In the genomic region with DNA sequence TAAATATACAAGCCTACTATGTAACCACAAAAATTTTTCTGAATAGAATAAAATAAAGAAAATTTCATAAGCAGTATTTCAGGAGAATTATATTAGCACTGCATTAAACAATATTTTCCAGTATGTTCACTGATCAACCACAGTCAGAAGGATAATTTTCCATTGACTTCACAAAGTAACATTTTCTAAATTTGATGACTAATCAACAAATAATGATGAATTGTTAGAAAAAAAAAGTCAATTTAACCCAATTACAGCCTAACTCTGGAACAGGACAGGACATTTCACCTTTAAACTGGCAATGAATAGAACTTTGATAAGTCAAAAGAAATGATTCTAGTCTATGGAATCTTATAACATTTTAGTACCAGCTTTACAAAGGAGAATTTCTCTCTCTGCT, we compare ENCODE assay signal across 34 cellular contexts.
DNase-seq lines count a peak whose midpoint lies in the region; ATAC-seq, FAIRE-seq and TF ChIP-seq lines count a peak whose summit lies in the region.
"Had no signal": no experiment of that assay in that cellular context is flagged by ENCODE, and none has a peak within 500 bp of the region (broad histone marks: within the 10 kb centered on the region; RNA-seq: fewer than 3 reads in every experiment).

No MANE protein-coding gene starts in this region.

- H4K5ac ChIP-seq in IMR-90 (ENCODE audit: low read depth, low read length) = no peak overlapping the region

- H2BK20ac ChIP-seq in IMR-90 (ENCODE audit: low read depth, low read length) = no peak overlapping the region

- H3K27me3 ChIP-seq in HepG2 (ENCODE audit: control insufficient read depth in 1 of 2, insufficient read depth in 2 of 2, low read length in 2 of 2) (no peaks in the 10 kb centered on the region), right lobe of liver (no peaks in the 10 kb centered on the region), IMR-90 (ENCODE audit: control insufficient read depth, insufficient read depth, low read length) (no peaks in the 10 kb centered on the region), K562 (ENCODE audit: control insufficient read depth in 2 of 2, insufficient read depth in 2 of 2, low read length in 2 of 2) (no peaks in the 10 kb centered on the region)
- H3K27me3 ChIP-seq: BE2C; BLaER1; BLaER1 treated with 17β-estradiol and CSF1 and Interleukin-3, amounts not matched to agents 10 nM and 100 nM had no signal

- dilution Hi-C loops in IMR-90 (cut with HindIII; ENCODE audit: low sequenced_read_pairs, unreplicated experiment) = no loop called here

- in situ Hi-C loops in HepG2 (cut with HindIII; ENCODE audit: extremely low pct_ligation_motif_present, low pct_unique_long_range_greater_than_20kb) = no loop called here
- in situ Hi-C loops in IMR-90 (cut with MboI; ENCODE audit: low sequenced_read_pairs) = no loop called here
- in situ Hi-C loops in K562 (cut with MboI) = no loop called here

- no peak overlapping the region for H3K4me2 ChIP-seq in HepG2 (ENCODE audit: low read depth, low read length)
- H3K4me2 ChIP-seq in A549 = no peak overlapping the region
- no peak overlapping the region for H3K4me2 ChIP-seq in IMR-90 (ENCODE audit: low read depth, low read length)
- H3K4me2 ChIP-seq in K562 (ENCODE audit: insufficient read depth, low read length) = no peak overlapping the region
- H3K4me2 ChIP-seq: BLaER1; BLaER1 treated with 17β-estradiol and CSF1 and Interleukin-3, amounts not matched to agents 10 nM and 100 nM had no signal

- POLR2A ChIA-PET in HepG2 (lab: Yijun Ruan, JAX) (no interaction called here), A549 (lab: Yijun Ruan, JAX) (no interaction called here), IMR-90 (lab: Charles Lee; ENCODE audit: unreplicated experiment) (no interaction called here), K562 (lab: Yijun Ruan, JAX) (no interaction called here)

- no TSS peak for BruUV-seq in HepG2 (replicated peaks; lab: Mats Ljungman, UMichigan)
- no TSS peak for BruUV-seq in IMR-90 (replicated peaks; lab: Mats Ljungman, UMichigan)
- BruUV-seq in K562 (replicated peaks; lab: Mats Ljungman, UMichigan) = no TSS peak

- no peak overlapping the region for H2BK120ac ChIP-seq in IMR-90 (ENCODE audit: low read depth, low read length)

- TF ChIP-seq EP300 in HepG2 (IDR thresholded peaks at IDR 0.05; ENCODE audit: low read depth in 2 of 2, low read length in 2 of 2) (no peak), HepG2 (CRISPR knock-in tag; IDR thresholded peaks at IDR 0.05; ENCODE audit: borderline replicate concordance) (no peak), A549 (IDR thresholded peaks at IDR 0.05) (no peak), K562 (IDR thresholded peaks at IDR 0.05; ENCODE audit: low read length) (no peak)

- TF ChIP-seq POLR2A in HepG2 (IDR thresholded peaks at IDR 0.05; ENCODE audit: insufficient read depth in 1 of 2, low read depth in 2 of 2, low read length in 2 of 2) (no peak), right lobe of liver (IDR thresholded peaks at IDR 0.05) (no peak), A549 (IDR thresholded peaks at IDR 0.05; ENCODE audit: low read length) (no peak), IMR-90 (IDR thresholded peaks at IDR 0.05; ENCODE audit: low read depth, low read length) (no peak), K562 (conservative IDR thresholded peaks at IDR 0.05) (no peak)

- DNase-seq in HepG2 (ENCODE audit: low spot score) = no peak
- DNase-seq in right lobe of liver = no peak
- DNase-seq in A549 (ENCODE audit: low read depth in 1 of 2, low spot score in 1 of 2) = no peak
- no peak for DNase-seq in IMR-90
- no peak for DNase-seq in K562 (ENCODE audit: extremely low read depth in 1 of 4, low spot score in 3 of 4)
- DNase-seq: 8988T; ACHN; AML-193; BE2C; C1 segment of cervical spinal cord; Caco-2; Calu3; CD4-positive, alpha-beta memory T cell; CD4-positive, alpha-beta T cell; CD4-positive, CD25-positive, alpha-beta regulatory T cell; CD8-positive, alpha-beta memory T cell; CD8-positive, alpha-beta T cell; COR-L47; DMS 273 treated with DMSO at 0.1 percent for 48 hours; DMS153; DMS53; DMS79; DMS79 treated with DMSO at 0.1 percent for 48 hours; DND-41; EL had no signal

- H3K9me1 ChIP-seq in IMR-90 (ENCODE audit: insufficient read depth, low read length) (no peaks in the 10 kb centered on the region), K562 (ENCODE audit: control insufficient read depth, insufficient read depth, low read length) (no peaks in the 10 kb centered on the region)

- H4K8ac ChIP-seq in IMR-90 (ENCODE audit: low read depth in 2 of 2, low read length in 2 of 2) = no peak overlapping the region

- no peak overlapping the region for H2AFZ ChIP-seq in HepG2 (ENCODE audit: low read length)
- H2AFZ ChIP-seq in IMR-90 (replicated peaks; ENCODE audit: low read length, poor library complexity) = no peak overlapping the region
- no peak overlapping the region for H2AFZ ChIP-seq in K562 (ENCODE audit: low read depth, low read length)

- no peak overlapping the region for H3K27ac ChIP-seq in HepG2 (ENCODE audit: extremely low read length, insufficient read depth, low read length)
- no peak overlapping the region for H3K27ac ChIP-seq in right lobe of liver
- H3K27ac ChIP-seq in A549 = no peak overlapping the region
- H3K27ac ChIP-seq in IMR-90 (ENCODE audit: insufficient read depth, low read length) = no peak overlapping the region
- no peak overlapping the region for H3K27ac ChIP-seq in K562 (ENCODE audit: extremely low read depth, low read depth, low read length)
- H3K27ac ChIP-seq: 22Rv1; BLaER1; BLaER1 treated with 17β-estradiol and CSF1 and Interleukin-3, amounts not matched to agents 10 nM and 100 nM; C4-2B had no signal

- intact Hi-C loops in HepG2 (cut with micrococcal nuclease; ENCODE audit: unreplicated experiment) (no loop called here), right lobe of liver (cut with DNase I) (no loop called here), IMR-90 (cut with micrococcal nuclease) (no loop called here), K562 (cut with micrococcal nuclease) (no loop called here)

- no peak overlapping the region for H3K56ac ChIP-seq in IMR-90 (ENCODE audit: extremely low read depth, insufficient read depth, low read length)

- H3K4ac ChIP-seq in IMR-90 (ENCODE audit: low read depth, low read length) = no peak overlapping the region

- no peaks in the 10 kb centered on the region for H3K79me1 ChIP-seq in IMR-90 (ENCODE audit: low read depth in 1 of 2, low read length in 2 of 2)

- ATAC-seq in HepG2 (no peak), right lobe of liver (no peak), A549 (no peak), IMR-90 (ENCODE audit: low read depth) (no peak), K562 (no peak), HG03135 (IDR thresholded peaks at IDR 0.05; ENCODE audit: unreplicated experiment) (no peak), GM21619 (IDR thresholded peaks at IDR 0.05; ENCODE audit: unreplicated experiment) (no peak), HG02981 (IDR thresholded peaks at IDR 0.05; ENCODE audit: unreplicated experiment) (no peak)
- ATAC-seq: CD8-positive, alpha-beta T cell had no signal

- no peak overlapping the region for H3K14ac ChIP-seq in IMR-90 (replicated peaks; ENCODE audit: low read depth, low read length)

- H3K79me2 ChIP-seq in HepG2 (ENCODE audit: insufficient read depth, low read length) = no peaks in the 10 kb centered on the region
- no peaks in the 10 kb centered on the region for H3K79me2 ChIP-seq in K562 (ENCODE audit: control insufficient read depth, insufficient read depth, low read length)

- H3K36me3 ChIP-seq in HepG2 (replicated peaks in 1 of 2; ENCODE audit: control insufficient read depth in 1 of 2, insufficient read depth in 2 of 2, low read length in 2 of 2) = no peaks in the 10 kb centered on the region
- no peaks in the 10 kb centered on the region for H3K36me3 ChIP-seq in right lobe of liver
- H3K36me3 ChIP-seq in IMR-90 (ENCODE audit: control insufficient read depth, insufficient read depth, low read length) = no peaks in the 10 kb centered on the region
- no peaks in the 10 kb centered on the region for H3K36me3 ChIP-seq in K562 (ENCODE audit: control insufficient read depth, insufficient read depth, low read length)
- H3K36me3 ChIP-seq: BE2C; BLaER1; BLaER1 treated with 17β-estradiol and CSF1 and Interleukin-3, amounts not matched to agents 10 nM and 100 nM had no signal

- H3K9ac ChIP-seq in HepG2 (ENCODE audit: insufficient read depth, low read depth, low read length) = no peak overlapping the region
- H3K9ac ChIP-seq in IMR-90 (ENCODE audit: low read depth, low read length) = no peak overlapping the region
- no peak overlapping the region for H3K9ac ChIP-seq in K562 (ENCODE audit: insufficient read depth in 1 of 2, low read depth in 2 of 2, low read length in 2 of 2)
- H3K9ac ChIP-seq: BLaER1; BLaER1 treated with 17β-estradiol and CSF1 and Interleukin-3, amounts not matched to agents 10 nM and 100 nM had no signal

- no peak overlapping the region for H2BK5ac ChIP-seq in IMR-90 (ENCODE audit: low read depth, low read length, poor library complexity, severe bottlenecking)

- H4K91ac ChIP-seq in IMR-90 (ENCODE audit: insufficient read depth, low read depth, low read length) = no peak overlapping the region

- TF ChIP-seq CTCF in HepG2 (CRISPR knock-in tag; IDR thresholded peaks at IDR 0.05) (no peak), right lobe of liver (IDR thresholded peaks at IDR 0.05) (no peak), A549 (IDR thresholded peaks at IDR 0.05) (no peak), IMR-90 (conservative IDR thresholded peaks at IDR 0.05; ENCODE audit: low read depth, low read length) (no peak), K562 (IDR thresholded peaks at IDR 0.05 in 2 of 3, conservative IDR thresholded peaks at IDR 0.05 in 1 of 3; ENCODE audit: insufficient read depth in 2 of 3, low read depth in 1 of 3, low read length in 3 of 3) (no peak)

- H3K18ac ChIP-seq in IMR-90 (ENCODE audit: low read depth, low read length) = no peak overlapping the region

- TF ChIP-seq RAD21 in HepG2 (CRISPR knock-in tag; IDR thresholded peaks at IDR 0.05) (no peak), A549 (conservative IDR thresholded peaks at IDR 0.05 in 1 of 2, IDR thresholded peaks at IDR 0.05 in 1 of 2) (no peak), IMR-90 (IDR thresholded peaks at IDR 0.05; ENCODE audit: low read length) (no peak), K562 (CRISPR knock-in tag; conservative IDR thresholded peaks at IDR 0.05 in 1 of 2, IDR thresholded peaks at IDR 0.05 in 1 of 2) (no peak)

- H2AK9ac ChIP-seq in IMR-90 (replicated peaks; ENCODE audit: low read depth, low read length, poor library complexity) = no peak overlapping the region

- CTCF ChIA-PET in HepG2 (lab: Yijun Ruan, JAX; ENCODE audit: low intra/inter-chr PET ratio, low total read pairs) (no interaction called here), A549 (lab: Yijun Ruan, JAX) (no interaction called here), IMR-90 (lab: Yijun Ruan, JAX) (no interaction called here), K562 (lab: Yijun Ruan, JAX; ENCODE audit: low intra/inter-chr PET ratio) (no interaction called here)

- no peak overlapping the region for H2BK15ac ChIP-seq in IMR-90 (ENCODE audit: low read depth, low read length)

- H3K4me3 ChIP-seq in HepG2 (replicated peaks in 1 of 3; ENCODE audit: insufficient read depth in 1 of 3, low read depth in 2 of 3, low read length in 3 of 3) (no peak overlapping the region), right lobe of liver (no peak overlapping the region), A549 (no peak overlapping the region), IMR-90 (ENCODE audit: insufficient read depth, low read depth, low read length) (no peak overlapping the region), K562 (no peak overlapping the region)
- H3K4me3 ChIP-seq: BLaER1; BLaER1 treated with 17β-estradiol and CSF1 and Interleukin-3, amounts not matched to agents 10 nM and 100 nM had no signal

- FAIRE-seq in HepG2 (lab: Jason Lieb, UNC) (no peak), A549 (lab: Jason Lieb, UNC) (no peak), K562 (lab: Jason Lieb, UNC) (no peak)
- FAIRE-seq: A204.1, D721Med had no signal

- H3K23ac ChIP-seq in IMR-90 (ENCODE audit: low read depth, low read length) = no peak overlapping the region

- no peak overlapping the region for H2AK5ac ChIP-seq in IMR-90 (ENCODE audit: low read depth, low read length)

- no peaks in the 10 kb centered on the region for H3K4me1 ChIP-seq in HepG2 (ENCODE audit: insufficient read depth, low read length)
- H3K4me1 ChIP-seq in right lobe of liver = no peaks in the 10 kb centered on the region
- H3K4me1 ChIP-seq in A549 = no peaks in the 10 kb centered on the region
- no peaks in the 10 kb centered on the region for H3K4me1 ChIP-seq in IMR-90 (ENCODE audit: control insufficient read depth, insufficient read depth, low read length)
- no peaks in the 10 kb centered on the region for H3K4me1 ChIP-seq in K562 (replicated peaks in 1 of 2; ENCODE audit: control insufficient read depth in 2 of 2, insufficient read depth in 2 of 2, low read length in 2 of 2)
- H3K4me1 ChIP-seq: BE2C; BLaER1; BLaER1 treated with 17β-estradiol and CSF1 and Interleukin-3, amounts not matched to agents 10 nM and 100 nM; Caco-2 had no signal

- H4K20me1 ChIP-seq in HepG2 (ENCODE audit: insufficient read depth, low read length) = no peaks in the 10 kb centered on the region
- H4K20me1 ChIP-seq in IMR-90 (ENCODE audit: insufficient read depth, low read length) = no peaks in the 10 kb centered on the region
- no peaks in the 10 kb centered on the region for H4K20me1 ChIP-seq in K562 (replicated peaks; ENCODE audit: control insufficient read depth, insufficient read depth, low read length)
- H4K20me1 ChIP-seq: BLaER1; BLaER1 treated with 17β-estradiol and CSF1 and Interleukin-3, amounts not matched to agents 10 nM and 100 nM had no signal

- H3K9me3 ChIP-seq in HepG2 (ENCODE audit: low read length) (peaks cover 36% of the 10 kb centered on the region), right lobe of liver (no peaks in the 10 kb centered on the region), A549 (no peaks in the 10 kb centered on the region), IMR-90 (ENCODE audit: control insufficient read depth, insufficient read depth, low read length) (peaks cover 3% of the 10 kb centered on the region; the same call in 1 of the 2 replicates), K562 (replicated peaks; ENCODE audit: control insufficient read depth, insufficient read depth, low read depth, low read length) (no peaks in the 10 kb centered on the region)
- H3K9me3 ChIP-seq: BE2C, BLaER1, Caco-2 had no signal

Comparison
In these comparisons a context has a peak if more than half of its experiments do, and no peak if none do; other contexts are left out.
1. Of the 241 proteins assayed by ChIP-seq in both HepG2 and K562: peak only in HepG2: MAFF; only in K562: none; in both: none; in neither: 239; mixed calls (peak in some experiments, not most) for 1.